In the genomic region with DNA sequence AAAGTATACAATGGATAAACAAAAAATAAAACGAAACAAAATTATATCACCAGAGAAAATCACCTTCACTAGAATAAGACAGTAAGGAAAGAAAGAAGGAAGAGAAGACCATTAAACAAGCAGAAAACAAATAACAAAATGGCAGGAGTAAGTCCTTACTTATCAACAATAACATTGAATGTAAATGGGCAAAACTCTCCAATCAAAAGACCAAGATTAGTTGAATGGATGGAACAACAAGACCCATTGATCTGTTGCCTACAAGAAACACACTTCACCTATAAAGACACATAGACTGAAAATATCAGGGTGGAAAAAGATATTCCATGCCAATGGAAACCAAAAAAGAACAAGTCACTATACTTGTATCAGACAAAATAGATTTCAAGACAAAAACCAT, we compare ENCODE assay signal across 4 cellular contexts. TPM values are rescaled to one million over a fixed set of nuclear protein-coding genes. Genes with fewer than 3 reads are reported as not detected.
"Had no signal": no experiment of that assay in that cellular context is flagged by ENCODE, and none has a peak within 500 bp of the region (broad histone marks: within the 10 kb centered on the region; RNA-seq: fewer than 3 reads in every experiment).

No MANE protein-coding gene starts in this region.

RNA-seq across cellular contexts. Expression of a gene that starts 38.4 kb away (rescaled TPM):
- total RNA-seq: HepG2, HT-29, HT1080, IMR-90 had no signal
- polyA plus RNA-seq: HepG2, IMR-90 had no signal
